In the genomic region with DNA sequence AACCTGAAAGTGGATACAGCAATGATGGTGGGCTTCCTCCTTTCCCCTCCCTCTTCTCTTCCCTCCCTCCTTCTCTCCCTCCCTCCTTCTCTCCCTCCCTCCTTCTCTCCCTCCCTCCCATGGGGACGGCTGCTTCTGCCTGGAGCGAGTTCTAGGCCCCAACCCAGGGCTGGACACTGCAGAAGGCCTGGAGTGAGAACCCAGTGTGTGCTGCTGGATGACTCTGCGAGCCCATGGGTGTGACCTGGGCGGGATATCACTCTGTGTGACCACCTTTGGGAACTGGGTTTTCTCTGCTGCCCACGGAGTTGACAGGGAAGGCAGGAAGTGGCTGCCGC, we compare ENCODE assay signal across 9 cellular contexts.
DNase-seq lines count a peak whose midpoint lies in the region; ATAC-seq and TF ChIP-seq lines count a peak whose summit lies in the region.
"Had no signal": no experiment of that assay in that cellular context is flagged by ENCODE, and none has a peak within 500 bp of the region (broad histone marks: within the 10 kb centered on the region; RNA-seq: fewer than 3 reads in every experiment).

No MANE protein-coding gene starts in this region.

- H3K9me3 ChIP-seq in RWPE2 (ENCODE audit: severe bottlenecking) (no peaks in the 10 kb centered on the region), esophagus muscularis mucosa (no peaks in the 10 kb centered on the region), muscle layer of duodenum (ENCODE audit: control insufficient read depth in 1 of 2, low read length in 2 of 2) (no peaks in the 10 kb centered on the region), upper lobe of left lung (no peaks in the 10 kb centered on the region)

- no peak overlapping the region for H3K4me3 ChIP-seq in RWPE2 (ENCODE audit: severe bottlenecking)
- H3K4me3 ChIP-seq in esophagus muscularis mucosa = peak overlapping the region in 3 of 4 donors; percentile 27 to 49 (median 32)
- H3K4me3 ChIP-seq in muscle layer of duodenum (ENCODE audit: low read depth in 1 of 2, low read length in 2 of 2) = peak overlapping the region in 1 of 2 donors; percentile 46
- H3K4me3 ChIP-seq in upper lobe of left lung = peak overlapping the region in 1 of 4 donors; percentile 24

- H3K27me3 ChIP-seq in RWPE2 (ENCODE audit: insufficient read depth, poor library complexity, severe bottlenecking) = no peaks in the 10 kb centered on the region
- H3K27me3 ChIP-seq in esophagus muscularis mucosa = peaks cover 0 to 3% (median 0%) of the 10 kb centered on the region in 4 donors
- no peaks in the 10 kb centered on the region for H3K27me3 ChIP-seq in muscle layer of duodenum (ENCODE audit: low read depth, low read length)
- H3K27me3 ChIP-seq in upper lobe of left lung = no peaks in the 10 kb centered on the region

- H3K27ac ChIP-seq in RWPE2 (ENCODE audit: poor library complexity, severe bottlenecking) = peak overlapping the region; percentile 2
- peak overlapping the region; percentile 50 to 75 (median 64) for H3K27ac ChIP-seq in esophagus muscularis mucosa (replicated peaks in 1 of 4)
- H3K27ac ChIP-seq in muscle layer of duodenum (ENCODE audit: low read length) = peak overlapping the region; percentile 31
- peak overlapping the region; percentile 39 to 79 (median 57) for H3K27ac ChIP-seq in upper lobe of left lung

- H3K4me1 ChIP-seq in RWPE2 (ENCODE audit: insufficient read depth, poor library complexity, severe bottlenecking) (peaks cover 32% of the 10 kb centered on the region), esophagus muscularis mucosa (peaks cover 20 to 94% (median 75%) of the 10 kb centered on the region in 4 donors), muscle layer of duodenum (ENCODE audit: control insufficient read depth in 1 of 2, insufficient read depth in 2 of 2, low read length in 2 of 2) (peaks cover 10 to 72% of the 10 kb centered on the region in 2 donors), upper lobe of left lung (peaks cover 16 to 42% (median 23%) of the 10 kb centered on the region in 4 donors)

- no peaks in the 10 kb centered on the region for H3K36me3 ChIP-seq in RWPE2 (ENCODE audit: low read depth)
- no peaks in the 10 kb centered on the region for H3K36me3 ChIP-seq in esophagus muscularis mucosa
- no peaks in the 10 kb centered on the region for H3K36me3 ChIP-seq in muscle layer of duodenum (ENCODE audit: control insufficient read depth in 1 of 2, insufficient read depth in 2 of 2, low read length in 2 of 2)
- no peaks in the 10 kb centered on the region for H3K36me3 ChIP-seq in upper lobe of left lung

- intact Hi-C loops in esophagus muscularis mucosa (cut with DNase I) = no loop called here

- 74% methylated on average over 6 of the region's 6 CpGs for WGBS in esophagus muscularis mucosa
- 33 to 45% methylated on average over 5 to 6 of the region's 6 CpGs for WGBS in upper lobe of left lung, 2 donors

- TF ChIP-seq CTCF in RWPE2 (IDR thresholded peaks at IDR 0.05; ENCODE audit: poor library complexity, severe bottlenecking) (no peak), esophagus muscularis mucosa (IDR thresholded peaks at IDR 0.05) (no peak), upper lobe of left lung (IDR thresholded peaks at IDR 0.05) (no peak)

- TF ChIP-seq POLR2A in esophagus muscularis mucosa (IDR thresholded peaks at IDR 0.05; ENCODE audit: low read depth) (no peak), upper lobe of left lung (IDR thresholded peaks at IDR 0.05) (no peak)

- DNase-seq in RWPE2 (ENCODE audit: low spot score) = no peak
- no peak for DNase-seq in esophagus muscularis mucosa (ENCODE audit: extremely low spot score)
- no peak for DNase-seq in upper lobe of left lung
- DNase-seq in NCI-H774 (lab: John Stamatoyannopoulos, UW) = no peak
- no peak for DNase-seq in NCI-H128 (lab: John Stamatoyannopoulos, UW; ENCODE audit: unreplicated experiment)
- DNase-seq in AG08395 (ENCODE audit: low spot score) = no peak
- DNase-seq: NCI-H1092, occipital lobe had no signal

- no peak; the same call in 1 of the 3 replicates for ATAC-seq in RWPE2 (ENCODE audit: low read depth)
- peak; percentile 2 to 9 for ATAC-seq in upper lobe of left lung (ENCODE audit: low FRiP score in 2 of 2)

- TF ChIP-seq EP300 in esophagus muscularis mucosa (IDR thresholded peaks at IDR 0.05) (no peak), upper lobe of left lung (IDR thresholded peaks at IDR 0.05) (no peak)

Comparison
In these comparisons a context has a peak if more than half of its experiments do, and no peak if none do; other contexts are left out.
1. H3K27ac ChIP-seq: peak in every context shown above with its lines; median percentile 64 in esophagus muscularis mucosa; 57 in upper lobe of left lung; 31 in muscle layer of duodenum; 2 in RWPE2.